ENCODE assay signal across 14 cellular contexts in genomic region chr14:54686871-54687749, GRCh38.
DNase-seq lines count a peak whose midpoint lies in the region; ATAC-seq, FAIRE-seq and TF ChIP-seq lines count a peak whose summit lies in the region.
"Had no signal": no experiment of that assay in that cellular context is flagged by ENCODE, and none has a peak within 500 bp of the region (broad histone marks: within the 10 kb centered on the region; RNA-seq: fewer than 3 reads in every experiment).

No MANE protein-coding gene starts in this region.

- H3K4me3 Mint-ChIP-seq in natural killer cell: no peak overlapping the region
- H3K4me3 Mint-ChIP-seq: activated CD4-positive, alpha-beta T cell treated with anti-CD3 and anti-CD28 coated beads for 36 hours; natural killer cell treated with Interleukin-12 subunit alpha and Interleukin-12 subunit beta and Interleukin-15 and Interleukin-18, amount 100 ng/mL, for 72 hours; T-helper 17 cell had no signal

- H2AK5ac ChIP-seq in H1 (ENCODE audit: low read depth, low read length): 0 out of 2 replicates have a peak overlapping the region, but pooled peaks have one; percentile 45
- peak overlapping the region; percentile 37 for H2AK5ac ChIP-seq in mesenchymal stem cell (ENCODE audit: low read length, severe bottlenecking)

- no peaks in the 10 kb centered on the region for H3K9me3 Mint-ChIP-seq in natural killer cell
- H3K9me3 Mint-ChIP-seq: natural killer cell treated with Interleukin-12 subunit alpha and Interleukin-12 subunit beta and Interleukin-15 and Interleukin-18, amount 100 ng/mL, for 72 hours had no signal

- H2BK120ac ChIP-seq in H1 (replicated peaks; ENCODE audit: low read depth, low read length) (no peak overlapping the region), mesenchymal stem cell (ENCODE audit: low read depth, low read length) (no peak overlapping the region)

- H3K56ac ChIP-seq in H1 (replicated peaks; ENCODE audit: insufficient read length, low read depth, low read length): no peak overlapping the region

- intact Hi-C loops in PC-3 (cut with micrococcal nuclease): loop anchor here (1.0 kb wide), 2 partner anchors 35 to 123 kb away; no protein-coding TSS in a partner anchor
- intact Hi-C loops in natural killer cell (cut with micrococcal nuclease): no loop called here

- ATAC-seq in PC-3 (no peak), GM21717 (IDR thresholded peaks at IDR 0.05; ENCODE audit: unreplicated experiment) (no peak), natural killer cell (no peak)
- ATAC-seq: HCT116, T-helper 17 cell had no signal

- no peak overlapping the region for H4K8ac ChIP-seq in H1 (ENCODE audit: extremely low read depth, insufficient read depth, low read length)
- H4K8ac ChIP-seq in mesenchymal stem cell (ENCODE audit: low read length): no peak overlapping the region

- TF ChIP-seq EP300 in H1 (IDR thresholded peaks at IDR 0.05; ENCODE audit: borderline replicate concordance in 1 of 2, low read depth in 2 of 2, low read length in 2 of 2) (no peak), suprapubic skin (IDR thresholded peaks at IDR 0.05) (no peak)

- 0 out of 2 replicates have a peak overlapping the region, but pooled peaks have one; percentile 12 for H2BK15ac ChIP-seq in H1 (ENCODE audit: low read length)
- no peak overlapping the region for H2BK15ac ChIP-seq in mesenchymal stem cell (ENCODE audit: low read depth, poor library complexity, severe bottlenecking)

- no peak for FAIRE-seq in H1 (lab: Jason Lieb, UNC)

- H3K14ac ChIP-seq in H1 (ENCODE audit: insufficient read length) (no peak overlapping the region), mesenchymal stem cell (ENCODE audit: low read length in 2 of 2) (no peak overlapping the region)

- no peak overlapping the region for H3K27ac Mint-ChIP-seq in natural killer cell
- H3K27ac Mint-ChIP-seq: activated CD4-positive, alpha-beta T cell treated with anti-CD3 and anti-CD28 coated beads for 36 hours; natural killer cell treated with Interleukin-12 subunit alpha and Interleukin-12 subunit beta and Interleukin-15 and Interleukin-18, amount 100 ng/mL, for 72 hours; T-helper 17 cell had no signal

- H3F3A ChIP-seq in PC-3 (ENCODE audit: low read length, unreplicated experiment): peaks cover 4% of the 10 kb centered on the region

- peaks cover 38% of the 10 kb centered on the region for H3K4me1 ChIP-seq in PC-3 (ENCODE audit: insufficient read depth, low read length)
- peaks cover 6 to 16% (median 9%) of the 10 kb centered on the region in 4 experiments for H3K4me1 ChIP-seq in H1 (replicated peaks in 1 of 4; ENCODE audit: control insufficient read depth in 3 of 4, insufficient read depth in 4 of 4, low read length in 3 of 4)
- H3K4me1 ChIP-seq in mesenchymal stem cell (ENCODE audit: control insufficient read depth, insufficient read depth, low read depth, low read length): peaks cover 25% of the 10 kb centered on the region
- peaks cover 39% of the 10 kb centered on the region for H3K4me1 ChIP-seq in suprapubic skin

- no peaks in the 10 kb centered on the region; the same call in 1 of the 2 replicates for H3K23me2 ChIP-seq in H1 (ENCODE audit: low read depth, low read length)

- no peaks in the 10 kb centered on the region for H3K9me3 ChIP-seq in PC-3 (ENCODE audit: low read length)
- H3K9me3 ChIP-seq in H1 (ENCODE audit: insufficient read depth in 2 of 2, low read depth in 1 of 2, low read length in 1 of 2): no peaks in the 10 kb centered on the region
- no peaks in the 10 kb centered on the region for H3K9me3 ChIP-seq in mesenchymal stem cell (ENCODE audit: control insufficient read depth, low read length)
- no peaks in the 10 kb centered on the region for H3K9me3 ChIP-seq in suprapubic skin

- H4K91ac ChIP-seq in H1 (replicated peaks; ENCODE audit: insufficient read length, low read length) (no peak overlapping the region), mesenchymal stem cell (ENCODE audit: low read length) (peak overlapping the region; percentile 47)

- H3K23ac ChIP-seq in H1 (ENCODE audit: insufficient read length) (no peak overlapping the region), mesenchymal stem cell (ENCODE audit: low read length in 2 of 2) (peak overlapping the region in 1 of 2 experiments; percentile 56)

- H3K9ac ChIP-seq in PC-3 (ENCODE audit: low read length) (no peak overlapping the region), H1 (replicated peaks in 1 of 4; ENCODE audit: extremely low read depth in 1 of 4, low read depth in 3 of 4, low read length in 3 of 4) (no peak overlapping the region), mesenchymal stem cell (ENCODE audit: low read length) (peak overlapping the region; percentile 91)

- H3K4me1 Mint-ChIP-seq in natural killer cell: peaks cover 9 to 14% of the 10 kb centered on the region in 2 donors

- 88% methylated on average over 8 of the region's 8 CpGs; no CpG with 5 or more reads in 1 of the 2 experiments for WGBS in H1 (ENCODE audit: extremely low coverage in 1 of 2, insufficient coverage in 1 of 2, insufficient read length in 1 of 2, insufficient replicate concordance in 2 of 2, low coverage in 1 of 2, low lambda C conversion rate in 2 of 2, missing lambda C conversion rate in 1 of 2), 2 experiments
- WGBS in mesenchymal stem cell: 86% methylated on average over 8 of the region's 8 CpGs
- 75% methylated on average over 8 of the region's 8 CpGs for WGBS in suprapubic skin

- no peaks in the 10 kb centered on the region for H3K36me3 Mint-ChIP-seq in natural killer cell
- H3K36me3 Mint-ChIP-seq: natural killer cell treated with Interleukin-12 subunit alpha and Interleukin-12 subunit beta and Interleukin-15 and Interleukin-18, amount 100 ng/mL, for 72 hours had no signal

- H4K20me1 ChIP-seq in PC-3 (ENCODE audit: low read length): no peaks in the 10 kb centered on the region
- H4K20me1 ChIP-seq in H1 (replicated peaks in 1 of 2; ENCODE audit: control insufficient read depth in 1 of 2, insufficient read depth in 2 of 2, low read length in 2 of 2): no peaks in the 10 kb centered on the region

- TF ChIP-seq CTCF in PC-3 (conservative IDR thresholded peaks at IDR 0.05; ENCODE audit: low read depth, low read length) (no peak), H1 (IDR thresholded peaks at IDR 0.05; ENCODE audit: control extremely low read depth in 1 of 3, insufficient read depth in 1 of 3, low read depth in 1 of 3, low read length in 3 of 3) (no peak), suprapubic skin (IDR thresholded peaks at IDR 0.05) (no peak), natural killer cell (IDR thresholded peaks at IDR 0.05) (no peak)

- H3K27me3 Mint-ChIP-seq in natural killer cell (ENCODE audit: low read depth in 2 of 2): peaks cover 63 to 90% of the 10 kb centered on the region in 2 donors

- no peak overlapping the region for H3K4ac ChIP-seq in H1 (replicated peaks; ENCODE audit: insufficient read length, low read depth, low read length)
- H3K4ac ChIP-seq in mesenchymal stem cell (ENCODE audit: low read depth in 1 of 2, low read length in 2 of 2): no peak overlapping the region

- CTCF ChIA-PET in PC-3 (lab: Charles Lee) (interaction anchor here (1.1 to 1.5 kb wide), 5 partner anchors 86 to 178 kb away, joined by 3 to 8 read pairs (median 5); partner anchors contain the start of gene CGRRF1), H1 (lab: Charles Lee; ENCODE audit: partially characterized antibody) (interaction anchor here (0.6 to 7.2 kb wide), 15 partner anchors 10 to 321 kb away, joined by 3 to 53 read pairs (median 3); no protein-coding TSS in a partner anchor)

- peak overlapping the region; percentile 54 for H3K27ac ChIP-seq in PC-3 (ENCODE audit: low read length)
- no peak overlapping the region for H3K27ac ChIP-seq in H1 (ENCODE audit: low read depth, low read length)
- H3K27ac ChIP-seq in mesenchymal stem cell (ENCODE audit: low read length, poor library complexity, severe bottlenecking): peak overlapping the region; percentile 50
- peak overlapping the region; percentile 89 for H3K27ac ChIP-seq in suprapubic skin

- no TSS peak for BruUV-seq in PC-3 (replicated peaks; lab: Mats Ljungman, UMichigan)

- TF ChIP-seq RAD21 in H1 (IDR thresholded peaks at IDR 0.05 in 1 of 2, conservative IDR thresholded peaks at IDR 0.05 in 1 of 2; ENCODE audit: low read depth in 2 of 2, low read length in 2 of 2): no peak

- POLR2A ChIA-PET in PC-3 (lab: Charles Lee; ENCODE audit: unreplicated experiment): interaction anchor here (0.5 to 1.3 kb wide), 5 partner anchors 17 to 580 kb away, joined by 3 to 9 read pairs (median 8); no protein-coding TSS in a partner anchor
- POLR2A ChIA-PET in H1 (lab: Charles Lee; ENCODE audit: partially characterized antibody): interaction anchor here (2.6 kb wide), 1 partner anchor 120 kb away, joined by 16 read pairs; the partner anchor contains the start of gene SAMD4A

- no peaks in the 10 kb centered on the region for H3K36me3 ChIP-seq in PC-3 (ENCODE audit: low read depth, low read length)
- no peaks in the 10 kb centered on the region for H3K36me3 ChIP-seq in H1 (ENCODE audit: control insufficient read depth in 2 of 4, insufficient read depth in 4 of 4, low read length in 3 of 4)
- peaks cover 0 to 4% of the 10 kb centered on the region in 2 experiments for H3K36me3 ChIP-seq in mesenchymal stem cell (ENCODE audit: control insufficient read depth in 1 of 2, insufficient read depth in 2 of 2, low read depth in 1 of 2, low read length in 2 of 2)
- H3K36me3 ChIP-seq in suprapubic skin: no peaks in the 10 kb centered on the region

- H3K4me2 ChIP-seq in PC-3 (ENCODE audit: low read length): peak overlapping the region; percentile 45
- H3K4me2 ChIP-seq in H1 (ENCODE audit: insufficient read depth in 1 of 2, low read depth in 2 of 2, low read length in 2 of 2): no peak overlapping the region
- H3K4me2 ChIP-seq in mesenchymal stem cell (ENCODE audit: low read length, poor library complexity, severe bottlenecking): no peak overlapping the region

- H4K5ac ChIP-seq in H1 (ENCODE audit: insufficient read length, low read depth, low read length): no peak overlapping the region

- H2BK12ac ChIP-seq in H1 (ENCODE audit: low read depth, low read length): peak overlapping the region; percentile 4; the same call in 1 of the 2 replicates
- no peak overlapping the region for H2BK12ac ChIP-seq in mesenchymal stem cell (ENCODE audit: low read length in 2 of 2)

- no peak overlapping the region for H2BK20ac ChIP-seq in H1 (ENCODE audit: low read length)

- H2AFZ ChIP-seq in PC-3 (ENCODE audit: low read length): no peak overlapping the region
- no peak overlapping the region for H2AFZ ChIP-seq in H1 (ENCODE audit: low read length)
- no peak overlapping the region for H2AFZ ChIP-seq in mesenchymal stem cell (ENCODE audit: low read depth, low read length)

- H3K79me2 ChIP-seq in PC-3 (ENCODE audit: low read length) (peaks cover 41% of the 10 kb centered on the region), H1 (ENCODE audit: control insufficient read depth in 1 of 2, insufficient read depth in 2 of 2, low read length in 2 of 2) (peaks cover 0 to 6% of the 10 kb centered on the region in 2 experiments; a peak in 1 of 4 replicates)

- no peak overlapping the region for H3K18ac ChIP-seq in H1 (ENCODE audit: extremely low read depth, low read length)
- peak overlapping the region in 1 of 2 experiments; percentile 37 for H3K18ac ChIP-seq in mesenchymal stem cell (ENCODE audit: low read depth in 1 of 2, low read length in 2 of 2)

- no peak for DNase-seq in PC-3
- DNase-seq in H1 (ENCODE audit: low read depth in 1 of 2, low spot score in 2 of 2): no peak
- no peak for DNase-seq in mesenchymal stem cell
- DNase-seq in suprapubic skin (ENCODE audit: low spot score in 2 of 2): no peak
- no peak for DNase-seq in NCI-H146 (lab: John Stamatoyannopoulos, UW)
- no peak for DNase-seq in AG08396 (ENCODE audit: low spot score)
- no peak for DNase-seq in natural killer cell
- DNase-seq: activated CD4-positive, alpha-beta T cell treated with anti-CD3 and anti-CD28 coated beads for 36 hours; NCI-H2227 treated with DMSO at 0.1 percent for 48 hours; OCI-M1; T-helper 17 cell had no signal

- H2BK5ac ChIP-seq in H1 (ENCODE audit: low read depth, low read length): no peak overlapping the region; the same call in 1 of the 2 replicates
- no peak overlapping the region for H2BK5ac ChIP-seq in mesenchymal stem cell (ENCODE audit: low read depth, low read length, poor library complexity, severe bottlenecking)

- H3K79me1 ChIP-seq in H1 (ENCODE audit: low read depth, low read length) (no peaks in the 10 kb centered on the region; the same call in 1 of the 2 replicates), mesenchymal stem cell (replicated peaks; ENCODE audit: low read length, poor library complexity, severe bottlenecking) (peaks cover 33% of the 10 kb centered on the region)

- H3K4me3 ChIP-seq in PC-3 (ENCODE audit: low read length): no peak overlapping the region
- no peak overlapping the region for H3K4me3 ChIP-seq in H1 (ENCODE audit: extremely low read depth in 1 of 4, insufficient read depth in 2 of 4, low read depth in 3 of 4, low read length in 4 of 4)
- H3K4me3 ChIP-seq in mesenchymal stem cell (ENCODE audit: insufficient read depth in 1 of 2, low read depth in 1 of 2, low read length in 2 of 2): peak overlapping the region in 1 of 2 experiments; percentile 64
- H3K4me3 ChIP-seq in suprapubic skin: no peak overlapping the region

- TF ChIP-seq POLR2A in H1 (IDR thresholded peaks at IDR 0.05; ENCODE audit: control extremely low read depth in 1 of 2, low read depth in 2 of 2, low read length in 2 of 2) (no peak), suprapubic skin (IDR thresholded peaks at IDR 0.05) (no peak)

- H3K27me3 ChIP-seq in PC-3 (ENCODE audit: low read length) (no peaks in the 10 kb centered on the region), H1 (replicated peaks in 1 of 4; ENCODE audit: control insufficient read depth in 3 of 4, extremely low read depth in 1 of 4, insufficient read depth in 3 of 4, low read length in 3 of 4) (no peaks in the 10 kb centered on the region), mesenchymal stem cell (ENCODE audit: control insufficient read depth in 1 of 2, insufficient read depth in 1 of 2, low read length in 2 of 2) (no peaks in the 10 kb centered on the region), suprapubic skin (no peaks in the 10 kb centered on the region)

- no peaks in the 10 kb centered on the region for H3K9me2 ChIP-seq in PC-3 (replicated peaks; ENCODE audit: low read length)
